13 cellular contexts compared by ENCODE assay signal in genomic region chr18:5463390-5463789, GRCh38.
DNase-seq lines count a peak whose midpoint lies in the region; ATAC-seq and TF ChIP-seq lines count a peak whose summit lies in the region.
"Had no signal": no experiment of that assay in that cellular context is flagged by ENCODE, and none has a peak within 500 bp of the region (broad histone marks: within the 10 kb centered on the region; RNA-seq: fewer than 3 reads in every experiment).

No MANE protein-coding gene starts in this region.

- no peaks in the 10 kb centered on the region for H3K27me3 ChIP-seq in esophagus muscularis mucosa
- H3K27me3 ChIP-seq: dorsolateral prefrontal cortex had no signal

- 78% methylated on average over 5 of the region's 5 CpGs for WGBS in esophagus muscularis mucosa

- no peaks in the 10 kb centered on the region for H3K9me3 ChIP-seq in esophagus muscularis mucosa

- H3K4me1 ChIP-seq in esophagus muscularis mucosa, result peaks cover 0 to 19% (median 4%) of the 10 kb centered on the region in 4 donors

- no peaks in the 10 kb centered on the region for H3K36me3 ChIP-seq in esophagus muscularis mucosa

- TF ChIP-seq CTCF in AG10803 (conservative IDR thresholded peaks at IDR 0.05; ENCODE audit: low read length) (no peak), fibroblast of mammary gland (conservative IDR thresholded peaks at IDR 0.05; ENCODE audit: control insufficient read depth, insufficient read depth, low read depth, low read length) (no peak), omental fat pad (IDR thresholded peaks at IDR 0.05) (no peak), esophagus muscularis mucosa (IDR thresholded peaks at IDR 0.05) (no peak)

- no peak overlapping the region for H3K27ac ChIP-seq in esophagus muscularis mucosa (replicated peaks in 1 of 4)

- intact Hi-C loops in esophagus muscularis mucosa (cut with DNase I), result no loop called here

- ATAC-seq in omental fat pad (ENCODE audit: low FRiP score) (peak; percentile 78), HG02870 (IDR thresholded peaks at IDR 0.05; ENCODE audit: unreplicated experiment) (no peak)

- peak; percentile 87 for DNase-seq in AG10803 (ENCODE audit: low read depth)
- DNase-seq in NCI-H69 (lab: John Stamatoyannopoulos, UW), result peak; percentile 74
- DNase-seq in fibroblast of mammary gland (ENCODE audit: low read depth), result peak; percentile 99
- DNase-seq in omental fat pad (ENCODE audit: low spot score), result peak; percentile 62
- no peak for DNase-seq in esophagus muscularis mucosa (ENCODE audit: extremely low spot score)
- DNase-seq in NCI-H1694 treated with DMSO at 0.1 percent for 48 hours (lab: John Stamatoyannopoulos, UW), result no peak
- DNase-seq in NCI-H187 treated with DMSO at 0.1 percent for 48 hours (lab: John Stamatoyannopoulos, UW), result no peak
- DNase-seq: activated T-cell treated with anti-CD3 and anti-CD28 coated beads, Interleukin-2, amount 50 U/mL, for 1 hour; CD4-positive, CD25-positive, alpha-beta regulatory T cell; dorsolateral prefrontal cortex; stimulated activated naive CD4-positive, alpha-beta T cell had no signal

- H3K4me3 ChIP-seq in AG10803 (ENCODE audit: low read length) (no peak overlapping the region), fibroblast of mammary gland (ENCODE audit: control insufficient read depth, low read depth, low read length) (no peak overlapping the region), esophagus muscularis mucosa (no peak overlapping the region)
- H3K4me3 ChIP-seq: dorsolateral prefrontal cortex, skin epidermis had no signal

- no peak for TF ChIP-seq POLR2A in esophagus muscularis mucosa (IDR thresholded peaks at IDR 0.05; ENCODE audit: low read depth)

- no peak for TF ChIP-seq EP300 in esophagus muscularis mucosa (IDR thresholded peaks at IDR 0.05)

Comparison
In these comparisons a context has a peak if more than half of its experiments do, and no peak if none do; other contexts are left out.
1. DNase-seq: peak in AG10803 (single experiment), NCI-H69 (single experiment), fibroblast of mammary gland (single experiment) and omental fat pad (single experiment); none in esophagus muscularis mucosa (single experiment), NCI-H1694 treated with DMSO at 0.1 percent for 48 hours (single experiment) and NCI-H187 treated with DMSO at 0.1 percent for 48 hours (single experiment).